In genomic region chr14:74605531-74606223, GRCh38 we compare ENCODE assay signal across 17 cellular contexts. TPM values are rescaled to one million over a fixed set of nuclear protein-coding genes. Genes with fewer than 3 reads are reported as not detected.
DNase-seq lines count a peak whose midpoint lies in the region; TF ChIP-seq lines count a peak whose summit lies in the region.
"Had no signal": no experiment of that assay in that cellular context is flagged by ENCODE, and none has a peak within 500 bp of the region (broad histone marks: within the 10 kb centered on the region; RNA-seq: fewer than 3 reads in every experiment).

No MANE protein-coding gene starts in this region.

- H3K9ac ChIP-seq in BLaER1 (no peak overlapping the region), fibroblast of lung (ENCODE audit: insufficient read depth, low read length) (peak overlapping the region; percentile 45), skeletal muscle satellite cell (ENCODE audit: low read depth, low read length) (peak overlapping the region; percentile 28)

- H3K4me1 ChIP-seq in BLaER1 (peaks cover 18% of the 10 kb centered on the region), SJSA1 (replicated peaks) (peaks cover 13% of the 10 kb centered on the region), fibroblast of lung (ENCODE audit: control insufficient read depth, extremely low read depth, insufficient read depth, low read length) (peaks cover 36% of the 10 kb centered on the region), skeletal muscle satellite cell (ENCODE audit: control insufficient read depth, insufficient read depth, low read length) (peaks cover 54% of the 10 kb centered on the region)

- DNase-seq in SJSA1 (ENCODE audit: low read depth in 1 of 2, low spot score in 2 of 2) (no peak), fibroblast of lung (ENCODE audit: low read depth in 2 of 2) (peak in 1 of 2 donors; percentile 45), NCI-H1417 (lab: John Stamatoyannopoulos, UW) (no peak), NCI-H1105 (lab: John Stamatoyannopoulos, UW) (no peak), hypothalamus (lab: John Stamatoyannopoulos, UW) (no peak), SIG-M5 treated with dmso at 0.1 percent for 504 hours (lab: John Stamatoyannopoulos, UW; ENCODE audit: unreplicated experiment) (no peak)
- DNase-seq: activated CD4-positive, CD25-positive, alpha-beta regulatory T cell treated with anti-CD3 and anti-CD28 coated beads, Interleukin-2, amount 50 U/mL, for 72 hours; glutamatergic neuron; immature natural killer cell; MG63; naive B cell; NCI-H146; OCI-M1; stimulated activated CD4-positive, alpha-beta T cell treated with anti-CD3 and anti-CD28 coated beads, Interleukin-4, amount 100 ng/mL, for 1 hour had no signal

- peaks cover 86% of the 10 kb centered on the region for H3K79me2 ChIP-seq in fibroblast of lung (ENCODE audit: control insufficient read depth, insufficient read depth, low read length)

- H3K4me2 ChIP-seq in BLaER1 (peak overlapping the region; percentile 48), fibroblast of lung (ENCODE audit: extremely low read depth, insufficient read depth, low read length) (peak overlapping the region; percentile 46), skeletal muscle satellite cell (ENCODE audit: low read length) (peak overlapping the region; percentile 41)

- no peak overlapping the region for H2AFZ ChIP-seq in fibroblast of lung (ENCODE audit: low read length)

- H3K4me3 ChIP-seq in BLaER1 (no peak overlapping the region), SJSA1 (no peak overlapping the region), fibroblast of lung (replicated peaks in 1 of 4; ENCODE audit: control extremely low read depth in 1 of 4, insufficient read depth in 1 of 4, low read depth in 3 of 4, low read length in 4 of 4) (peak overlapping the region in 1 of 4 experiments; percentile 19), skeletal muscle satellite cell (ENCODE audit: low read length) (no peak overlapping the region)
- H3K4me3 ChIP-seq: lung, MG63 had no signal

- H4K20me1 ChIP-seq in BLaER1 = peaks cover 15% of the 10 kb centered on the region
- H4K20me1 ChIP-seq in fibroblast of lung (ENCODE audit: control insufficient read depth, extremely low read depth, insufficient read depth, low read length) = no peaks in the 10 kb centered on the region

- peaks cover 14% of the 10 kb centered on the region for H3K27me3 ChIP-seq in BLaER1
- no peaks in the 10 kb centered on the region; the same call in 1 of the 2 replicates for H3K27me3 ChIP-seq in SJSA1 (replicated peaks)
- H3K27me3 ChIP-seq in fibroblast of lung (ENCODE audit: control insufficient read depth, insufficient read depth, low read length) = no peaks in the 10 kb centered on the region
- H3K27me3 ChIP-seq in skeletal muscle satellite cell (ENCODE audit: control insufficient read depth, insufficient read depth, low read length) = no peaks in the 10 kb centered on the region
- H3K27me3 ChIP-seq: MG63 had no signal

- H3K36me3 ChIP-seq in BLaER1 (no peaks in the 10 kb centered on the region), SJSA1 (no peaks in the 10 kb centered on the region), fibroblast of lung (ENCODE audit: control insufficient read depth, insufficient read depth, low read length) (peaks cover 16% of the 10 kb centered on the region), skeletal muscle satellite cell (ENCODE audit: insufficient read depth, low read length) (peaks cover 36% of the 10 kb centered on the region)
- H3K36me3 ChIP-seq: MG63 had no signal

- H3K27ac ChIP-seq in BLaER1 (no peak overlapping the region), SJSA1 (peak overlapping the region; percentile 49; the same call in 1 of the 2 replicates), fibroblast of lung (ENCODE audit: insufficient read depth, low read length) (peak overlapping the region; percentile 91)

- H3K9me3 ChIP-seq in BLaER1 (no peaks in the 10 kb centered on the region), SJSA1 (replicated peaks) (no peaks in the 10 kb centered on the region; the same call in 1 of the 2 replicates), fibroblast of lung (ENCODE audit: control insufficient read depth, insufficient read depth, low read depth, low read length) (no peaks in the 10 kb centered on the region), skeletal muscle satellite cell (replicated peaks; ENCODE audit: low read length) (no peaks in the 10 kb centered on the region)
- H3K9me3 ChIP-seq: MG63 had no signal

- no peak for TF ChIP-seq CTCF in fibroblast of lung (conservative IDR thresholded peaks at IDR 0.05 in 1 of 2, IDR thresholded peaks at IDR 0.05 in 1 of 2; ENCODE audit: low read depth in 1 of 2, low read length in 2 of 2)

RNA-seq across cellular contexts. Expression of gene LTBP2, which starts 6.4 kb away (rescaled TPM):
- 1.3 and 2.2 TPM in 2 replicates for total RNA-seq in SJSA1 (2014; rRNA removed; shearing (Covaris generic))
- 243 and 514 TPM in 2 replicates for total RNA-seq in fibroblast of lung
- polyA plus RNA-seq in fibroblast of lung = 108 and 112 TPM in 2 replicates
- polyA plus RNA-seq in fibroblast of lung (2012) = 184 and 214 TPM in 2 replicates
- polyA minus RNA-seq in fibroblast of lung (ENCODE audit: low replicate concordance) = 328 and 406 TPM in 2 replicates
- total RNA-seq in skeletal muscle satellite cell (2012; rRNA removed) = 59.3 and 119 TPM in 2 replicates

Comparison
In these comparisons a context has a peak if more than half of its experiments do, and no peak if none do; other contexts are left out.
1. RNA of gene LTBP2, which starts 6.4 kb away (total RNA-seq): 243 to 514 TPM in fibroblast of lung; 1.3 to 2.2 TPM in SJSA1; every median in the first group is over 10 times any median in the second.
2. Peak in every context shown above with its lines, with median percentiles within 50 percentile points of each other: H3K4me2 ChIP-seq.